ENCODE assay signal across 8 cellular contexts in genomic region chr5:134177197-134178171, GRCh38. TPM values are rescaled to one million over a fixed set of nuclear protein-coding genes. Genes with fewer than 3 reads are reported as not detected.
A peak's percentile ranks its signal among the peaks of the same experiment; 100 is the strongest.
DNase-seq lines count a peak whose midpoint lies in the region; ATAC-seq and TF ChIP-seq lines count a peak whose summit lies in the region.

No MANE protein-coding gene starts in this region.

- peak overlapping the region; percentile 96 for H3K4me3 Mint-ChIP-seq in T-helper 1 cell treated with Interleukin-12 subunit alpha and Interleukin-12 subunit beta and Interleukin-4 antibody, amounts not matched to agents 30 μg/mL and 1 μg/mL, for 36 hours
- H3K4me3 Mint-ChIP-seq in activated naive CD8-positive, alpha-beta T cell, result peak overlapping the region; percentile 98

- peaks cover 9% of the 10 kb centered on the region for H3K27me3 Mint-ChIP-seq in T-helper 1 cell treated with Interleukin-12 subunit alpha and Interleukin-12 subunit beta and Interleukin-4 antibody, amounts not matched to agents 30 μg/mL and 1 μg/mL, for 36 hours (ENCODE audit: low read depth)
- H3K27me3 Mint-ChIP-seq in activated naive CD8-positive, alpha-beta T cell, result no peaks in the 10 kb centered on the region

- H3K4me1 Mint-ChIP-seq in T-helper 1 cell treated with Interleukin-12 subunit alpha and Interleukin-12 subunit beta and Interleukin-4 antibody, amounts not matched to agents 30 μg/mL and 1 μg/mL, for 36 hours (ENCODE audit: low read depth), result peaks cover 17% of the 10 kb centered on the region
- H3K4me1 Mint-ChIP-seq in activated naive CD8-positive, alpha-beta T cell (ENCODE audit: low read depth), result peaks cover 26% of the 10 kb centered on the region

- H3K36me3 Mint-ChIP-seq in T-helper 1 cell treated with Interleukin-12 subunit alpha and Interleukin-12 subunit beta and Interleukin-4 antibody, amounts not matched to agents 30 μg/mL and 1 μg/mL, for 36 hours (ENCODE audit: low read depth), result peaks cover 10% of the 10 kb centered on the region
- no peaks in the 10 kb centered on the region for H3K36me3 Mint-ChIP-seq in activated naive CD8-positive, alpha-beta T cell

- DNase-seq in T-helper 1 cell (no peak), NCI-H345 (lab: John Stamatoyannopoulos, UW) (peak; percentile 70), glomerular visceral epithelial cell (ENCODE audit: extremely low spot score) (peak; percentile 32), omental fat pad (ENCODE audit: low spot score) (peak; percentile 35), GM20000 (ENCODE audit: low spot score) (no peak)

- peak overlapping the region; percentile 95 for H3K27ac Mint-ChIP-seq in T-helper 1 cell treated with Interleukin-12 subunit alpha and Interleukin-12 subunit beta and Interleukin-4 antibody, amounts not matched to agents 30 μg/mL and 1 μg/mL, for 36 hours
- H3K27ac Mint-ChIP-seq in activated naive CD8-positive, alpha-beta T cell, result peak overlapping the region; percentile 95

- ATAC-seq in HG02678 (IDR thresholded peaks at IDR 0.05; ENCODE audit: unreplicated experiment) (peak; percentile 5), omental fat pad (ENCODE audit: low FRiP score) (peak; percentile 55)

- no peak for TF ChIP-seq CTCF in omental fat pad (IDR thresholded peaks at IDR 0.05)
- TF ChIP-seq CTCF in GM20000 (IDR thresholded peaks at IDR 0.05; ENCODE audit: extremely low read depth, missing control alignments), result no peak

- no peaks in the 10 kb centered on the region for H3K9me3 Mint-ChIP-seq in T-helper 1 cell treated with Interleukin-12 subunit alpha and Interleukin-12 subunit beta and Interleukin-4 antibody, amounts not matched to agents 30 μg/mL and 1 μg/mL, for 36 hours
- no peaks in the 10 kb centered on the region for H3K9me3 Mint-ChIP-seq in activated naive CD8-positive, alpha-beta T cell (ENCODE audit: low read depth)

RNA-seq across cellular contexts. Expression of gene SKP1, which starts 0.7 kb away (rescaled TPM):
- total RNA-seq in omental fat pad, result 100 to 1,000 TPM; 121 to 219 (median 211) TPM

RNA-seq across cellular contexts. Expression of gene PPP2CA, which starts 48.4 kb away (rescaled TPM):
- total RNA-seq in omental fat pad, result 100 to 1,000 TPM; 101 to 244 (median 132) TPM

Comparison
In these comparisons a context has a peak if more than half of its experiments do, and no peak if none do; other contexts are left out.
1. DNase-seq: peak in NCI-H345 (single experiment), glomerular visceral epithelial cell (single experiment) and omental fat pad (single experiment); none in T-helper 1 cell (0 of 5) and GM20000 (single experiment).